In genomic region chr10:1068362-1069361, GRCh38 we compare ENCODE assay signal across 27 cellular contexts. TPM values are rescaled to one million over a fixed set of nuclear protein-coding genes. Genes with fewer than 3 reads are reported as not detected.
DNase-seq lines count a peak whose midpoint lies in the region; ATAC-seq and TF ChIP-seq lines count a peak whose summit lies in the region.
"Had no signal": no experiment of that assay in that cellular context is flagged by ENCODE, and none has a peak within 500 bp of the region (broad histone marks: within the 10 kb centered on the region; RNA-seq: fewer than 3 reads in every experiment).

No MANE protein-coding gene starts in this region.

- no peak for TF ChIP-seq CTCF in CD4-positive, alpha-beta T cell (IDR thresholded peaks at IDR 0.05)
- no peak for TF ChIP-seq CTCF in natural killer cell (IDR thresholded peaks at IDR 0.05)

- H3K4me2 ChIP-seq in BLaER1 treated with 17β-estradiol and CSF1 and Interleukin-3, amounts not matched to agents 10 nM and 100 nM = peak overlapping the region in 10 of 11 experiments; percentile 3 to 49 (median 33); a peak in 13 of 22 replicates
- H3K4me2 ChIP-seq: neural progenitor cell had no signal

- H3K9me3 ChIP-seq in BLaER1 treated with 17β-estradiol and CSF1 and Interleukin-3, amounts not matched to agents 10 nM and 100 nM (replicated peaks in 1 of 11) = peaks cover 0 to 4% (median 0%) of the 10 kb centered on the region in 11 experiments; a peak in 2 of 22 replicates
- H3K9me3 ChIP-seq in CD4-positive, alpha-beta T cell (ENCODE audit: control insufficient read depth, low read length) = no peaks in the 10 kb centered on the region
- H3K9me3 ChIP-seq: heart left ventricle, left ventricle myocardium inferior had no signal

- peak overlapping the region in 4 of 11 experiments; percentile 41 to 51 (median 45); a peak in 4 of 22 replicates for H3K27ac ChIP-seq in BLaER1 treated with 17β-estradiol and CSF1 and Interleukin-3, amounts not matched to agents 10 nM and 100 nM
- H3K27ac ChIP-seq in CD4-positive, alpha-beta T cell (ENCODE audit: low read depth, low read length) = no peak overlapping the region
- H3K27ac ChIP-seq: epithelial cell of prostate, heart left ventricle, left ventricle myocardium inferior, neural progenitor cell had no signal

- H3K4me1 Mint-ChIP-seq in CD4-positive, alpha-beta T cell (ENCODE audit: low read depth) = peaks cover 65% of the 10 kb centered on the region
- peaks cover 49% of the 10 kb centered on the region for H3K4me1 Mint-ChIP-seq in activated naive CD8-positive, alpha-beta T cell treated with anti-CD3 and anti-CD28 coated beads for 36 hours
- peaks cover 68 to 72% of the 10 kb centered on the region in 2 donors for H3K4me1 Mint-ChIP-seq in natural killer cell
- H3K4me1 Mint-ChIP-seq: mesothelial cell of epicardium had no signal

- DNase-seq in CD4-positive, alpha-beta T cell = no peak
- DNase-seq in activated naive CD8-positive, alpha-beta T cell treated with anti-CD3 and anti-CD28 coated beads for 36 hours = no peak
- DNase-seq in natural killer cell (no peak), mucosa of gallbladder (ENCODE audit: low spot score) (no peak)
- DNase-seq: activated gamma-delta T cell, anterior cingulate cortex, caudate nucleus, DMS79 treated with DMSO at 0.1 percent for 48 hours, heart left ventricle, left ventricle myocardium inferior, NCI-H1092 treated with DMSO at 0.1 percent for 48 hours, NCI-H1930, NCI-H226, NCI-H748 treated with DMSO at 0.1 percent for 48 hours had no signal

- no peak overlapping the region for H3K4me3 ChIP-seq in BLaER1 treated with 17β-estradiol and CSF1 and Interleukin-3, amounts not matched to agents 10 nM and 100 nM
- H3K4me3 ChIP-seq: GM12878, heart left ventricle, left ventricle myocardium inferior, neural progenitor cell had no signal

- no peaks in the 10 kb centered on the region for H3K27me3 Mint-ChIP-seq in CD4-positive, alpha-beta T cell
- H3K27me3 Mint-ChIP-seq in activated naive CD8-positive, alpha-beta T cell treated with anti-CD3 and anti-CD28 coated beads for 36 hours = no peaks in the 10 kb centered on the region
- no peaks in the 10 kb centered on the region for H3K27me3 Mint-ChIP-seq in natural killer cell (ENCODE audit: low read depth in 2 of 2)
- H3K27me3 Mint-ChIP-seq: progenitor cell of endocrine pancreas had no signal

- peaks cover 23% of the 10 kb centered on the region for H3K36me3 Mint-ChIP-seq in CD4-positive, alpha-beta T cell (ENCODE audit: low read depth)
- peaks cover 13% of the 10 kb centered on the region for H3K36me3 Mint-ChIP-seq in activated naive CD8-positive, alpha-beta T cell treated with anti-CD3 and anti-CD28 coated beads for 36 hours
- no peaks in the 10 kb centered on the region for H3K36me3 Mint-ChIP-seq in natural killer cell

- POLR2A ChIA-PET in CD4-positive, alpha-beta T cell (lab: Charles Lee) = interaction anchor here (1.2 to 1.8 kb wide), 2 partner anchors 11 to 20 kb away, joined by 3 to 12 read pairs; partner anchors contain the start of gene IDI1

- peaks cover 0 to 75% (median 17%) of the 10 kb centered on the region in 11 experiments; a peak in 17 of 22 replicates for H4K20me1 ChIP-seq in BLaER1 treated with 17β-estradiol and CSF1 and Interleukin-3, amounts not matched to agents 10 nM and 100 nM

- intact Hi-C loops in CD4-positive, alpha-beta T cell (cut with DNase I, micrococcal nuclease) = no loop called here
- intact Hi-C loops in natural killer cell (cut with micrococcal nuclease) = loop anchor here (5.0 kb wide), 1 partner anchor 736 kb away; no protein-coding TSS in a partner anchor

- CTCF ChIA-PET in CD4-positive, alpha-beta T cell (lab: Charles Lee) = interaction anchor here (1.2 kb wide), 1 partner anchor 19 kb away, joined by 3 read pairs; no protein-coding TSS in a partner anchor

- peaks cover 20 to 55% (median 29%) of the 10 kb centered on the region in 11 experiments for H3K36me3 ChIP-seq in BLaER1 treated with 17β-estradiol and CSF1 and Interleukin-3, amounts not matched to agents 10 nM and 100 nM
- H3K36me3 ChIP-seq: neural progenitor cell had no signal

- no peak overlapping the region for H3K9ac ChIP-seq in BLaER1 treated with 17β-estradiol and CSF1 and Interleukin-3, amounts not matched to agents 10 nM and 100 nM
- H3K9ac ChIP-seq: neural progenitor cell had no signal

- H3K27me3 ChIP-seq in BLaER1 treated with 17β-estradiol and CSF1 and Interleukin-3, amounts not matched to agents 10 nM and 100 nM = no peaks in the 10 kb centered on the region
- H3K27me3 ChIP-seq in CD4-positive, alpha-beta T cell (ENCODE audit: control insufficient read depth, insufficient read depth, low read length) = no peaks in the 10 kb centered on the region
- H3K27me3 ChIP-seq: heart left ventricle, neural progenitor cell had no signal

- H3K4me1 ChIP-seq in BLaER1 treated with 17β-estradiol and CSF1 and Interleukin-3, amounts not matched to agents 10 nM and 100 nM = peaks cover 30 to 52% (median 39%) of the 10 kb centered on the region in 10 experiments
- H3K4me1 ChIP-seq: neural progenitor cell had no signal

- H3K9me3 Mint-ChIP-seq in CD4-positive, alpha-beta T cell = no peaks in the 10 kb centered on the region
- no peaks in the 10 kb centered on the region for H3K9me3 Mint-ChIP-seq in activated naive CD8-positive, alpha-beta T cell treated with anti-CD3 and anti-CD28 coated beads for 36 hours
- H3K9me3 Mint-ChIP-seq in natural killer cell = no peaks in the 10 kb centered on the region
- H3K9me3 Mint-ChIP-seq: neural progenitor cell had no signal

- no peak overlapping the region for H3K4me3 Mint-ChIP-seq in CD4-positive, alpha-beta T cell
- H3K4me3 Mint-ChIP-seq in activated naive CD8-positive, alpha-beta T cell treated with anti-CD3 and anti-CD28 coated beads for 36 hours = no peak overlapping the region
- H3K4me3 Mint-ChIP-seq in natural killer cell = peak overlapping the region; percentile 75
- H3K4me3 Mint-ChIP-seq: mesothelial cell of epicardium, neural progenitor cell had no signal

- H3K27ac Mint-ChIP-seq in CD4-positive, alpha-beta T cell = peak overlapping the region; percentile 64
- H3K27ac Mint-ChIP-seq in activated naive CD8-positive, alpha-beta T cell treated with anti-CD3 and anti-CD28 coated beads for 36 hours = peak overlapping the region; percentile 14
- H3K27ac Mint-ChIP-seq in natural killer cell = peak overlapping the region; percentile 84 to 89
- H3K27ac Mint-ChIP-seq: mesothelial cell of epicardium, neural progenitor cell had no signal

- no peak for ATAC-seq in CD4-positive, alpha-beta T cell (ENCODE audit: poor library complexity)
- ATAC-seq in natural killer cell (peak; percentile 56 to 61 (median 56)), HG02588 (IDR thresholded peaks at IDR 0.05; ENCODE audit: unreplicated experiment) (no peak), HG02870 (IDR thresholded peaks at IDR 0.05; ENCODE audit: unreplicated experiment) (no peak)
- ATAC-seq: GM12878, HCT116, heart left ventricle, SK-N-SH treated with all-trans-retinoic acid at 6 μM for 48 hours had no signal

RNA-seq across cellular contexts. Expression of gene WDR37, which starts 12.5 kb away (rescaled TPM):
- total RNA-seq in CD4-positive, alpha-beta T cell = 10 to 100 TPM; 17.0 to 17.7 TPM
- 10 to 100 TPM; 14.0 to 14.2 TPM for total RNA-seq in activated naive CD8-positive, alpha-beta T cell treated with anti-CD3 and anti-CD28 coated beads for 36 hours
- total RNA-seq in natural killer cell (10 to 100 TPM; 56.3 to 59.6 (median 57.6) TPM), mucosa of gallbladder (15.5 TPM)

RNA-seq across cellular contexts. Expression of gene IDI1, which starts 19.7 kb away (rescaled TPM):
- 100 to 1,000 TPM; 244 to 250 TPM for total RNA-seq in CD4-positive, alpha-beta T cell
- total RNA-seq in activated naive CD8-positive, alpha-beta T cell treated with anti-CD3 and anti-CD28 coated beads for 36 hours = 10 to 100 TPM; 68.1 to 68.7 TPM
- total RNA-seq in natural killer cell (100 to 1,000 TPM; 156 to 229 (median 163) TPM), mucosa of gallbladder (111 TPM)

RNA-seq across cellular contexts. Expression of gene IDI2, which starts 43.0 kb away (rescaled TPM):
- not detected for total RNA-seq in CD4-positive, alpha-beta T cell
- not detected for total RNA-seq in activated naive CD8-positive, alpha-beta T cell treated with anti-CD3 and anti-CD28 coated beads for 36 hours
- total RNA-seq in natural killer cell (not detected), mucosa of gallbladder (not detected)
- total RNA-seq: GM12878, LHCN-M2, mesothelial cell of epicardium, OCI-LY7, progenitor cell of endocrine pancreas, temporal lobe had no signal

Comparison
In these comparisons a context has a peak if more than half of its experiments do, and no peak if none do; other contexts are left out.
1. ATAC-seq: peak in natural killer cell (3 of 3); none in CD4-positive, alpha-beta T cell (single experiment), HG02588 (single experiment) and HG02870 (single experiment).
2. H3K27ac Mint-ChIP-seq: peak in every context shown above with its lines; median percentile 86 in natural killer cell; 64 in CD4-positive, alpha-beta T cell; 14 in activated naive CD8-positive, alpha-beta T cell treated with anti-CD3 and anti-CD28 coated beads for 36 hours.